In genomic region chr5:142508027-142508426, GRCh38 we compare ENCODE assay signal across 17 cellular contexts.
DNase-seq lines count a peak whose midpoint lies in the region; ATAC-seq, FAIRE-seq and TF ChIP-seq lines count a peak whose summit lies in the region.
"Had no signal": no experiment of that assay in that cellular context is flagged by ENCODE, and none has a peak within 500 bp of the region (broad histone marks: within the 10 kb centered on the region; RNA-seq: fewer than 3 reads in every experiment).

No MANE protein-coding gene starts in this region.

- no peaks in the 10 kb centered on the region for H3K27me3 Mint-ChIP-seq in activated T-cell treated with anti-CD3 and anti-CD28 coated beads, Interleukin-2, amount 50 U/mL, for 4 hours (ENCODE audit: low read depth)
- no peaks in the 10 kb centered on the region for H3K27me3 Mint-ChIP-seq in CD4-positive, alpha-beta T cell

- peak overlapping the region; percentile 39 for H3K4me3 Mint-ChIP-seq in activated T-cell treated with anti-CD3 and anti-CD28 coated beads, Interleukin-2, amount 50 U/mL, for 4 hours
- no peak overlapping the region for H3K4me3 Mint-ChIP-seq in CD4-positive, alpha-beta T cell
- H3K4me3 Mint-ChIP-seq: activated CD8-positive, alpha-beta T cell treated with anti-CD3 and anti-CD28 coated beads, Interleukin-2, amount 10 ng/mL, durations not matched to agents 7 days and 5 days; CD8-positive, alpha-beta T cell had no signal

- FAIRE-seq in kidney (lab: Jason Lieb, UNC) = no peak
- FAIRE-seq: TTC549, urothelium cell line had no signal

- WGBS in stomach, 5 donors = 18 to 31% (median 29%) methylated on average over 11 of the region's 11 CpGs

- H3K9ac ChIP-seq in adipocyte (ENCODE audit: low read length) = peak overlapping the region; percentile 7
- H3K9ac ChIP-seq in kidney (ENCODE audit: low read length in 2 of 2) = peak overlapping the region in 1 of 2 donors; percentile 1

- H3K4me3 ChIP-seq in adipocyte (ENCODE audit: low read length) (no peak overlapping the region), kidney (ENCODE audit: low read length in 2 of 2) (peak overlapping the region; percentile 23 to 30), stomach (peak overlapping the region in 1 of 4 donors; percentile 13)
- H3K4me3 ChIP-seq: spleen had no signal

- POLR2A ChIA-PET in CD4-positive, alpha-beta T cell (lab: Charles Lee) = no interaction called here

- no peak overlapping the region for H3K27ac Mint-ChIP-seq in CD4-positive, alpha-beta T cell
- H3K27ac Mint-ChIP-seq: activated CD8-positive, alpha-beta T cell treated with anti-CD3 and anti-CD28 coated beads, Interleukin-2, amount 10 ng/mL, durations not matched to agents 7 days and 5 days; CD8-positive, alpha-beta T cell had no signal

- no peak for DNase-seq in activated T-cell treated with anti-CD3 and anti-CD28 coated beads, Interleukin-2, amount 50 U/mL, for 4 hours
- no peak for DNase-seq in activated T-cell treated with anti-CD3 and anti-CD28 coated beads, Interleukin-2, amount 50 U/mL, for 48 hours
- DNase-seq in adipocyte (ENCODE audit: low read depth) (no peak), kidney (no peak), stomach (peak; percentile 55), head of caudate nucleus (no peak)
- DNase-seq in CD4-positive, alpha-beta T cell = no peak
- DNase-seq: activated CD8-positive, alpha-beta T cell treated with anti-CD3 and anti-CD28 coated beads, Interleukin-2, amount 10 ng/mL, durations not matched to agents 7 days and 5 days; anterior cingulate cortex; CD8-positive, alpha-beta T cell; KG1; NCI-H1048; spleen had no signal

- H3K4me1 ChIP-seq in adipocyte (ENCODE audit: control insufficient read depth, insufficient read depth, low read length) = peaks cover 48% of the 10 kb centered on the region
- peaks cover 22 to 33% of the 10 kb centered on the region in 2 donors for H3K4me1 ChIP-seq in kidney (ENCODE audit: control insufficient read depth in 1 of 2, insufficient read depth in 1 of 2, low read depth in 1 of 2, low read length in 2 of 2)
- H3K4me1 ChIP-seq in stomach = peaks cover 15 to 39% (median 27%) of the 10 kb centered on the region in 4 donors
- H3K4me1 ChIP-seq: spleen had no signal

- TF ChIP-seq EP300 in stomach (IDR thresholded peaks at IDR 0.05) = no peak

- H3K27me3 ChIP-seq in adipocyte (replicated peaks; ENCODE audit: control insufficient read depth, insufficient read depth, low read length) = no peaks in the 10 kb centered on the region
- no peaks in the 10 kb centered on the region for H3K27me3 ChIP-seq in stomach
- no peaks in the 10 kb centered on the region for H3K27me3 ChIP-seq in CD4-positive, alpha-beta T cell (ENCODE audit: control insufficient read depth, insufficient read depth, low read length)

- H3K36me3 ChIP-seq in adipocyte (ENCODE audit: control insufficient read depth, insufficient read depth, low read length, severe bottlenecking) (peaks cover 14% of the 10 kb centered on the region), kidney (ENCODE audit: control insufficient read depth in 1 of 2, insufficient read depth in 2 of 2, low read length in 2 of 2) (no peaks in the 10 kb centered on the region), stomach (no peaks in the 10 kb centered on the region)
- H3K36me3 ChIP-seq: spleen had no signal

- no peak for ATAC-seq in activated T-cell treated with anti-CD3 and anti-CD28 coated beads, Interleukin-2, amount 50 U/mL, for 4 hours
- ATAC-seq in GM21515 (IDR thresholded peaks at IDR 0.05; ENCODE audit: unreplicated experiment) = no peak
- ATAC-seq in CD4-positive, alpha-beta T cell (ENCODE audit: poor library complexity) = no peak
- ATAC-seq: activated CD8-positive, alpha-beta T cell treated with anti-CD3 and anti-CD28 coated beads, Interleukin-2, amount 10 ng/mL, durations not matched to agents 7 days and 5 days; CD8-positive, alpha-beta T cell; Panc1 had no signal

- H3K27ac ChIP-seq in kidney (ENCODE audit: low read depth in 2 of 2, low read length in 2 of 2) = peak overlapping the region; percentile 57 to 63
- peak overlapping the region in 3 of 5 donors; percentile 30 to 61 (median 59) for H3K27ac ChIP-seq in stomach
- H3K27ac ChIP-seq in CD4-positive, alpha-beta T cell (ENCODE audit: low read depth, low read length) = no peak overlapping the region
- H3K27ac ChIP-seq: spleen had no signal

- CTCF ChIA-PET in CD4-positive, alpha-beta T cell (lab: Charles Lee) = no interaction called here

- H3K9me3 Mint-ChIP-seq in activated T-cell treated with anti-CD3 and anti-CD28 coated beads, Interleukin-2, amount 50 U/mL, for 4 hours = no peaks in the 10 kb centered on the region
- H3K9me3 Mint-ChIP-seq in CD4-positive, alpha-beta T cell = no peaks in the 10 kb centered on the region
- H3K9me3 Mint-ChIP-seq: CD8-positive, alpha-beta T cell had no signal

- intact Hi-C loops in kidney (cut with DNase I) = no loop called here
- intact Hi-C loops in stomach (cut with DNase I; ENCODE audit: low total_unique reads) = no loop called here
- intact Hi-C loops in head of caudate nucleus (cut with DNase I) = no loop called here
- intact Hi-C loops in CD4-positive, alpha-beta T cell (cut with DNase I, micrococcal nuclease) = no loop called here

- peaks cover 58% of the 10 kb centered on the region for H3K4me1 Mint-ChIP-seq in activated T-cell treated with anti-CD3 and anti-CD28 coated beads, Interleukin-2, amount 50 U/mL, for 4 hours (ENCODE audit: low read depth)
- peaks cover 11% of the 10 kb centered on the region for H3K4me1 Mint-ChIP-seq in CD4-positive, alpha-beta T cell (ENCODE audit: low read depth)

- TF ChIP-seq CTCF in kidney (IDR thresholded peaks at IDR 0.05; ENCODE audit: borderline replicate concordance, extremely low read depth, insufficient read depth) = no peak
- TF ChIP-seq CTCF in stomach (IDR thresholded peaks at IDR 0.05) = no peak
- TF ChIP-seq CTCF in CD4-positive, alpha-beta T cell (IDR thresholded peaks at IDR 0.05) = no peak

- no peaks in the 10 kb centered on the region for H3K9me3 ChIP-seq in adipocyte (ENCODE audit: control insufficient read depth, low read length)
- no peaks in the 10 kb centered on the region for H3K9me3 ChIP-seq in kidney (ENCODE audit: control insufficient read depth in 1 of 2, low read length in 2 of 2)
- no peaks in the 10 kb centered on the region for H3K9me3 ChIP-seq in stomach
- no peaks in the 10 kb centered on the region for H3K9me3 ChIP-seq in CD4-positive, alpha-beta T cell (ENCODE audit: control insufficient read depth, low read length)
- H3K9me3 ChIP-seq: spleen had no signal

- TF ChIP-seq POLR2A in stomach (IDR thresholded peaks at IDR 0.05) = no peak

- H3K36me3 Mint-ChIP-seq in activated T-cell treated with anti-CD3 and anti-CD28 coated beads, Interleukin-2, amount 50 U/mL, for 4 hours (ENCODE audit: insufficient read depth) = no peaks in the 10 kb centered on the region
- no peaks in the 10 kb centered on the region for H3K36me3 Mint-ChIP-seq in CD4-positive, alpha-beta T cell (ENCODE audit: low read depth)
- H3K36me3 Mint-ChIP-seq: CD8-positive, alpha-beta T cell had no signal
